8 cellular contexts compared by ENCODE assay signal in the genomic region with DNA sequence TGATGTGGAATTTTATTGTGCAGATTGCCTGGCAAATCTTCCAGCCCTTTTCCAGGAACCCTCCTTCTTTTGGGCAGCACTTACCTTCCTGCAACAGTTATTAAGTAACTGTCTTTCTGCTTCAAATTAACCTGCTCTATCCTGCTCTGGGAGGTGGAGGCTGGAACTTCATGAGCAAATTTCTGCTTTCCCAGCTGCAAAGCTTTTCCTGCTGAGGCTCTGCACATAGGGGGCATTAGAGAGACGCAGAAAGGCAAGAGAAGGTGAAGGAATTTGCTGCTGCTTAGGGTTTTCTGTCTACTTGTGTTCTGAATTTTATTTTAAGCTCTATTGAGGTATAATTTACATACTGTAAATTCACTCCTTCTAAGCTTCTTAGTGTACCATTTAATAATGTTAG.
DNase-seq lines count a peak whose midpoint lies in the region; ATAC-seq, FAIRE-seq and TF ChIP-seq lines count a peak whose summit lies in the region.

No MANE protein-coding gene starts in this region.

- H3K36me3 ChIP-seq in endothelial cell of umbilical vein (ENCODE audit: control insufficient read depth in 2 of 2, extremely low read depth in 1 of 2, insufficient read depth in 2 of 2, low read length in 2 of 2) (no peaks in the 10 kb centered on the region), stomach (no peaks in the 10 kb centered on the region)

- DNase-seq in activated CD4-positive, alpha-beta T cell treated with anti-CD3 and anti-CD28 coated beads, Interleukin-2, amount 10 ng/mL, durations not matched to agents 24 days and 14 days: peak; percentile 68
- DNase-seq in activated CD4-positive, alpha-beta T cell treated with anti-CD3 and anti-CD28 coated beads for 4 hours: no peak
- DNase-seq in NCI-H82 (lab: John Stamatoyannopoulos, UW) (peak; percentile 39), endothelial cell of umbilical vein (ENCODE audit: low read depth, low spot score) (peak; percentile 64), nucleus accumbens (lab: John Stamatoyannopoulos, UW) (peak in 31 of 56 donors; percentile 4 to 74 (median 27)), stomach (no peak), SHP77 treated with DMSO at 0.1 percent for 48 hours (lab: John Stamatoyannopoulos, UW) (no peak)

- no peak overlapping the region for H2AFZ ChIP-seq in endothelial cell of umbilical vein (ENCODE audit: low read depth, low read length)

- H3K4me1 Mint-ChIP-seq in activated CD4-positive, alpha-beta T cell treated with anti-CD3 and anti-CD28 coated beads, Interleukin-2, amount 10 ng/mL, durations not matched to agents 24 days and 14 days: peaks cover 30% of the 10 kb centered on the region

- BruUV-seq in endothelial cell of umbilical vein (replicated peaks; lab: Mats Ljungman, UMichigan): no TSS peak

- no peaks in the 10 kb centered on the region for H3K9me3 ChIP-seq in endothelial cell of umbilical vein (replicated peaks; ENCODE audit: control insufficient read depth, insufficient read depth, low read length)
- H3K9me3 ChIP-seq in stomach: no peaks in the 10 kb centered on the region

- H3K27me3 Mint-ChIP-seq in activated CD4-positive, alpha-beta T cell treated with anti-CD3 and anti-CD28 coated beads, Interleukin-2, amount 10 ng/mL, durations not matched to agents 24 days and 14 days: peaks cover 25% of the 10 kb centered on the region

- H3K4me3 ChIP-seq in endothelial cell of umbilical vein (replicated peaks in 1 of 3; ENCODE audit: insufficient read depth in 1 of 3, low read depth in 1 of 3, low read length in 3 of 3) (no peak overlapping the region), stomach (no peak overlapping the region)

- H3K9me1 ChIP-seq in endothelial cell of umbilical vein (replicated peaks; ENCODE audit: control insufficient read depth, extremely low read depth, insufficient read depth, low read length): no peaks in the 10 kb centered on the region

- no peak for TF ChIP-seq EP300 in stomach (IDR thresholded peaks at IDR 0.05)

- intact Hi-C loops in activated CD4-positive, alpha-beta T cell treated with anti-CD3 and anti-CD28 coated beads, Interleukin-2, amount 10 ng/mL, durations not matched to agents 24 days and 14 days (cut with micrococcal nuclease): no loop called here
- intact Hi-C loops in endothelial cell of umbilical vein (cut with micrococcal nuclease) (no loop called here), stomach (cut with DNase I; ENCODE audit: low total_unique reads) (no loop called here)

- dilution Hi-C loops in endothelial cell of umbilical vein (cut with MboI; ENCODE audit: extremely low pct_ligation_motif_present, low sequenced_read_pairs): no loop called here

- TF ChIP-seq POLR2A in endothelial cell of umbilical vein (IDR thresholded peaks at IDR 0.05; ENCODE audit: low read depth, low read length) (no peak), stomach (IDR thresholded peaks at IDR 0.05) (no peak)

- H3K4me3 Mint-ChIP-seq in activated CD4-positive, alpha-beta T cell treated with anti-CD3 and anti-CD28 coated beads, Interleukin-2, amount 10 ng/mL, durations not matched to agents 24 days and 14 days: no peak overlapping the region

- H3K27me3 ChIP-seq in endothelial cell of umbilical vein (ENCODE audit: control insufficient read depth in 2 of 2, insufficient read depth in 2 of 2, low read length in 2 of 2) (peaks cover 0 to 1% of the 10 kb centered on the region in 2 experiments), stomach (peaks cover 0 to 3% (median 0%) of the 10 kb centered on the region in 3 donors)

- peaks cover 6% of the 10 kb centered on the region for H3K9me3 Mint-ChIP-seq in activated CD4-positive, alpha-beta T cell treated with anti-CD3 and anti-CD28 coated beads, Interleukin-2, amount 10 ng/mL, durations not matched to agents 24 days and 14 days

- H4K20me1 ChIP-seq in endothelial cell of umbilical vein (replicated peaks; ENCODE audit: control insufficient read depth, extremely low read depth, insufficient read depth, low read length): no peaks in the 10 kb centered on the region

- H3K79me2 ChIP-seq in endothelial cell of umbilical vein (ENCODE audit: control insufficient read depth, insufficient read depth, low read length): no peaks in the 10 kb centered on the region

- no peak overlapping the region for H3K4me2 ChIP-seq in endothelial cell of umbilical vein (ENCODE audit: insufficient read depth, low read length)

- H3K36me3 Mint-ChIP-seq in activated CD4-positive, alpha-beta T cell treated with anti-CD3 and anti-CD28 coated beads, Interleukin-2, amount 10 ng/mL, durations not matched to agents 24 days and 14 days (ENCODE audit: low read depth): peaks cover 2% of the 10 kb centered on the region

- peak; percentile 86 for FAIRE-seq in endothelial cell of umbilical vein (lab: Jason Lieb, UNC)

- CTCF ChIA-PET in endothelial cell of umbilical vein (lab: Charles Lee): interaction anchor here (0.5 to 2.8 kb wide), 21 partner anchors 14 to 689 kb away, joined by 3 to 14 read pairs (median 4); partner anchors contain the start of gene SIPA1L1

- H3K4me1 ChIP-seq in endothelial cell of umbilical vein (ENCODE audit: control insufficient read depth, extremely low read depth, insufficient read depth, low read length): no peaks in the 10 kb centered on the region
- peaks cover 0 to 9% (median 0%) of the 10 kb centered on the region in 4 donors for H3K4me1 ChIP-seq in stomach

- peak; percentile 13 to 66 for TF ChIP-seq CTCF in endothelial cell of umbilical vein (IDR thresholded peaks at IDR 0.05; ENCODE audit: extremely low read depth in 1 of 2, insufficient read depth in 1 of 2, low read depth in 1 of 2, low read length in 2 of 2)
- TF ChIP-seq CTCF in stomach (IDR thresholded peaks at IDR 0.05): peak in 1 of 7 experiments; percentile 18

- POLR2A ChIA-PET in endothelial cell of umbilical vein (lab: Charles Lee): no interaction called here

- no peak overlapping the region for H3K27ac Mint-ChIP-seq in activated CD4-positive, alpha-beta T cell treated with anti-CD3 and anti-CD28 coated beads, Interleukin-2, amount 10 ng/mL, durations not matched to agents 24 days and 14 days

- ATAC-seq in HG03159 (IDR thresholded peaks at IDR 0.05; ENCODE audit: unreplicated experiment): no peak

- WGBS in stomach, 5 donors: 24 to 80% (median 30%) methylated on average over 1 of the region's 1 CpG

- no peak overlapping the region for H3K9ac ChIP-seq in endothelial cell of umbilical vein (replicated peaks; ENCODE audit: extremely low read depth, insufficient read depth, low read length)

- H3K27ac ChIP-seq in endothelial cell of umbilical vein (ENCODE audit: insufficient read depth, low read depth, low read length) (no peak overlapping the region), stomach (no peak overlapping the region)

TF ChIP-seq in endothelial cell of umbilical vein, 7 proteins besides CTCF, POLR2A, EP300 and RAD21:
- no peak for TF ChIP-seq GATA2 (IDR thresholded peaks at IDR 0.05; ENCODE audit: insufficient read depth, insufficient read length, low read depth, low read length)
- no peak for TF ChIP-seq MAX (IDR thresholded peaks at IDR 0.05; ENCODE audit: insufficient read depth, insufficient read length)
- TF ChIP-seq POLR2AphosphoS5 (IDR thresholded peaks at IDR 0.05; ENCODE audit: insufficient read depth, low read depth, low read length): no peak
- no peak for TF ChIP-seq MYC (IDR thresholded peaks at IDR 0.05; ENCODE audit: low read depth, low read length)
- TF ChIP-seq EZH2 (IDR thresholded peaks at IDR 0.05; ENCODE audit: borderline replicate concordance, low read depth, low read length, severe bottlenecking): no peak
- no peak for TF ChIP-seq FOS (IDR thresholded peaks at IDR 0.05; ENCODE audit: borderline replicate concordance, insufficient read depth, low read length)
- TF ChIP-seq JUN (IDR thresholded peaks at IDR 0.05; ENCODE audit: borderline replicate concordance, insufficient read depth, insufficient read length, low read depth): no peak

Comparison
In these comparisons a context has a peak if more than half of its experiments do, and no peak if none do; other contexts are left out.
1. DNase-seq: peak in activated CD4-positive, alpha-beta T cell treated with anti-CD3 and anti-CD28 coated beads, Interleukin-2, amount 10 ng/mL, durations not matched to agents 24 days and 14 days (single experiment), NCI-H82 (single experiment), endothelial cell of umbilical vein (single experiment) and nucleus accumbens (31 of 56); none in activated CD4-positive, alpha-beta T cell treated with anti-CD3 and anti-CD28 coated beads for 4 hours (0 of 2), stomach (single experiment) and SHP77 treated with DMSO at 0.1 percent for 48 hours (single experiment).